ENCODE assay signal across 15 cellular contexts in genomic region chr10:99834410-99834809, GRCh38. TPM values are rescaled to one million over a fixed set of nuclear protein-coding genes. Genes with fewer than 3 reads are reported as not detected.
DNase-seq lines count a peak whose midpoint lies in the region; FAIRE-seq and TF ChIP-seq lines count a peak whose summit lies in the region.
"Had no signal": no experiment of that assay in that cellular context is flagged by ENCODE, and none has a peak within 500 bp of the region (broad histone marks: within the 10 kb centered on the region; RNA-seq: fewer than 3 reads in every experiment).

No MANE protein-coding gene starts in this region.

- H4K20me1 ChIP-seq in osteoblast (ENCODE audit: insufficient read depth, low read length) = no peaks in the 10 kb centered on the region

- no peak for TF ChIP-seq CTCF in choroid plexus epithelial cell (conservative IDR thresholded peaks at IDR 0.05; ENCODE audit: low read depth, low read length)
- TF ChIP-seq CTCF in osteoblast (IDR thresholded peaks at IDR 0.05; ENCODE audit: extremely low read depth, low read depth, low read length) = no peak
- no peak for TF ChIP-seq CTCF in D721Med (IDR thresholded peaks at IDR 0.05; ENCODE audit: insufficient read depth, missing control alignments)

- no peak for DNase-seq in activated T-cell treated with anti-CD3 and anti-CD28 coated beads, Interleukin-2, amount 50 U/mL, for 24 hours
- no peak for DNase-seq in activated T-cell treated with anti-CD3 and anti-CD28 coated beads, Interleukin-2, amount 50 U/mL, for 1 hour
- DNase-seq in MG63 (peak; percentile 48), choroid plexus epithelial cell (ENCODE audit: low read depth) (peak; percentile 68), osteoblast (ENCODE audit: insufficient read length, low spot score, missing footprints) (peak; percentile 96), D721Med (ENCODE audit: insufficient read length, low spot score) (no peak), RPMI8226 (no peak), NCI-H748 treated with DMSO at 0.1 percent for 48 hours (lab: John Stamatoyannopoulos, UW) (no peak)
- DNase-seq: body of pancreas, H7, Karpas-422, SJCRH30 had no signal

- H3K36me3 ChIP-seq in MG63 (no peaks in the 10 kb centered on the region; the same call in 1 of the 2 replicates), osteoblast (ENCODE audit: insufficient read depth, low read length) (no peaks in the 10 kb centered on the region)
- H3K36me3 ChIP-seq: neutrophil, SJCRH30 had no signal

- peaks cover 5% of the 10 kb centered on the region for H3K4me1 Mint-ChIP-seq in activated T-cell treated with anti-CD3 and anti-CD28 coated beads, Interleukin-2, amount 50 U/mL, for 24 hours (ENCODE audit: low read depth)

- peaks cover 11% of the 10 kb centered on the region for H3K4me1 ChIP-seq in osteoblast (ENCODE audit: insufficient read depth, low read length)
- H3K4me1 ChIP-seq: body of pancreas, SJCRH30 had no signal

- peak overlapping the region; percentile 78 for H2AFZ ChIP-seq in osteoblast (ENCODE audit: low read length)

- no peaks in the 10 kb centered on the region for H3K27me3 ChIP-seq in MG63
- H3K27me3 ChIP-seq in osteoblast (ENCODE audit: insufficient read depth, low read length) = no peaks in the 10 kb centered on the region
- H3K27me3 ChIP-seq: body of pancreas, neutrophil, SJCRH30 had no signal

- no peaks in the 10 kb centered on the region for H3K9me3 Mint-ChIP-seq in activated T-cell treated with anti-CD3 and anti-CD28 coated beads, Interleukin-2, amount 50 U/mL, for 24 hours

- H3K79me2 ChIP-seq in osteoblast (ENCODE audit: insufficient read depth, low read length) = no peaks in the 10 kb centered on the region

- no peaks in the 10 kb centered on the region for H3K36me3 Mint-ChIP-seq in activated T-cell treated with anti-CD3 and anti-CD28 coated beads, Interleukin-2, amount 50 U/mL, for 24 hours (ENCODE audit: low read depth)

- H3K27ac ChIP-seq in osteoblast (ENCODE audit: low read depth, low read length) = peak overlapping the region; percentile 77
- H3K27ac ChIP-seq: body of pancreas, C4-2B, neutrophil, SJCRH30 had no signal

- peak overlapping the region; percentile 39 for H3K4me2 ChIP-seq in osteoblast (ENCODE audit: insufficient read depth, low read length)

- peak overlapping the region; percentile 3 for H3K27ac Mint-ChIP-seq in activated T-cell treated with anti-CD3 and anti-CD28 coated beads, Interleukin-2, amount 50 U/mL, for 24 hours

- H3K4me3 Mint-ChIP-seq in activated T-cell treated with anti-CD3 and anti-CD28 coated beads, Interleukin-2, amount 50 U/mL, for 24 hours = no peak overlapping the region

- no peaks in the 10 kb centered on the region for H3K27me3 Mint-ChIP-seq in activated T-cell treated with anti-CD3 and anti-CD28 coated beads, Interleukin-2, amount 50 U/mL, for 24 hours

- H3K4me3 ChIP-seq in MG63 = no peak overlapping the region
- no peak overlapping the region for H3K4me3 ChIP-seq in choroid plexus epithelial cell (ENCODE audit: low read depth, low read length)
- H3K4me3 ChIP-seq in osteoblast (ENCODE audit: insufficient read depth, low read length) = peak overlapping the region; percentile 18
- H3K4me3 ChIP-seq: body of pancreas, SJCRH30 had no signal

- FAIRE-seq in D721Med (lab: Jason Lieb, UNC) = no peak
- FAIRE-seq: GM19239 had no signal

- H3K9me3 ChIP-seq in MG63 = no peaks in the 10 kb centered on the region
- H3K9me3 ChIP-seq in osteoblast (ENCODE audit: low read depth, low read length) = no peaks in the 10 kb centered on the region
- H3K9me3 ChIP-seq: body of pancreas, neutrophil, SJCRH30 had no signal

RNA-seq across cellular contexts. Expression of gene ABCC2, which starts 52.0 kb away (rescaled TPM):
- total RNA-seq in MG63 (2014; rRNA removed; shearing (Covaris generic); ENCODE audit: low replicate concordance) = 0.72 and 1.7 TPM in 2 replicates
- 1.5 and 1.8 TPM in 2 replicates for total RNA-seq in osteoblast

Comparison
In these comparisons a context has a peak if more than half of its experiments do, and no peak if none do; other contexts are left out.
1. DNase-seq: peak in MG63 (single experiment), choroid plexus epithelial cell (single experiment) and osteoblast (single experiment); none in activated T-cell treated with anti-CD3 and anti-CD28 coated beads, Interleukin-2, amount 50 U/mL, for 24 hours (single experiment), activated T-cell treated with anti-CD3 and anti-CD28 coated beads, Interleukin-2, amount 50 U/mL, for 1 hour (single experiment), D721Med (single experiment), RPMI8226 (single experiment) and NCI-H748 treated with DMSO at 0.1 percent for 48 hours (single experiment).